25 cellular contexts compared by ENCODE assay signal in the genomic region with DNA sequence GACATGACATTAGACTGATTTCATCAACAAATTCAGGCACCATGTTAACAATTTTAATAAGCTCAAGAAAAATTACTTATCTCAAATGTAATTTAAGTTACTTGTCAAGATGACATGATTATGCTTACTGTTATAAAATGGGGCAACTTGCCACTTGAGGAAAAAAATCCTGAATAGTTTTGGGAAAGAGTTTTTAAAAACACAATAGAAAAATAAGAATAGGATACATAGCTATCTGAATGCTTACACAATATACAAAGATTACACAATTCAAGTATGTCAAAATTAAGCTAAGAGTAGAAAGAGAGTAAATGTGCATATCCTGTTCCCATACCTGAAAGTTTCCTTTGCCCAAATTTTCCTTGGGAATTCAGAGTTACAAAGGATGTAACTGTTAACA.
"Had no signal": no experiment of that assay in that cellular context is flagged by ENCODE, and none has a peak within 500 bp of the region (broad histone marks: within the 10 kb centered on the region; RNA-seq: fewer than 3 reads in every experiment).

No MANE protein-coding gene starts in this region.

- H3K36me3 Mint-ChIP-seq: natural killer cell treated with Interleukin-12 subunit alpha and Interleukin-12 subunit beta and Interleukin-15 and Interleukin-18, amount 100 ng/mL, for 72 hours; WTC11 had no signal

- H3K4me1 ChIP-seq: ascending aorta, left ventricle myocardium inferior, pancreas, tibial artery had no signal

- FAIRE-seq: colon, pancreas had no signal

- H3K4me3 ChIP-seq: ascending aorta, dorsolateral prefrontal cortex, esophagus squamous epithelium, hepatocyte, left ventricle myocardium inferior, pancreas, tibial artery had no signal

- ATAC-seq: natural killer cell treated with Interleukin-12 subunit alpha and Interleukin-12 subunit beta and Interleukin-15 and Interleukin-18, amount 100 ng/mL, for 72 hours; pancreas; right cardiac atrium; stimulated activated naive CD8-positive, alpha-beta T cell treated with anti-CD3 and anti-CD28 coated beads, Interleukin-15, amount 100 ng/mL, for 72 hours; WTC11 had no signal

- H3K27me3 ChIP-seq: ascending aorta, brain microvascular endothelial cell, dorsolateral prefrontal cortex, esophagus squamous epithelium, hepatocyte, neutrophil, pancreas, tibial artery had no signal

- H3K4me3 Mint-ChIP-seq: activated naive CD4-positive, alpha-beta T cell treated with anti-CD3 and anti-CD28 coated beads, Interleukin-2, amount 50 U/mL, for 24 hours; central memory CD8-positive, alpha-beta T cell; immature natural killer cell; natural killer cell treated with Interleukin-12 subunit alpha and Interleukin-12 subunit beta and Interleukin-15 and Interleukin-18, amount 100 ng/mL, for 72 hours; stimulated activated naive CD8-positive, alpha-beta T cell treated with anti-CD3 and anti-CD28 coated beads, Interleukin-15, amount 100 ng/mL, for 72 hours; WTC11 had no signal

- H3K9me3 Mint-ChIP-seq: activated naive CD4-positive, alpha-beta T cell treated with anti-CD3 and anti-CD28 coated beads, Interleukin-2, amount 50 U/mL, for 24 hours; central memory CD8-positive, alpha-beta T cell; immature natural killer cell; natural killer cell treated with Interleukin-12 subunit alpha and Interleukin-12 subunit beta and Interleukin-15 and Interleukin-18, amount 100 ng/mL, for 72 hours; stimulated activated naive CD8-positive, alpha-beta T cell treated with anti-CD3 and anti-CD28 coated beads, Interleukin-15, amount 100 ng/mL, for 72 hours; WTC11 had no signal

- H3K36me3 ChIP-seq: ascending aorta, brain microvascular endothelial cell had no signal

- H2AFZ ChIP-seq: hepatocyte had no signal

- H3K27ac Mint-ChIP-seq: activated naive CD4-positive, alpha-beta T cell treated with anti-CD3 and anti-CD28 coated beads, Interleukin-2, amount 50 U/mL, for 24 hours; immature natural killer cell; natural killer cell treated with Interleukin-12 subunit alpha and Interleukin-12 subunit beta and Interleukin-15 and Interleukin-18, amount 100 ng/mL, for 72 hours; stimulated activated naive CD8-positive, alpha-beta T cell treated with anti-CD3 and anti-CD28 coated beads, Interleukin-15, amount 100 ng/mL, for 72 hours had no signal

- DNase-seq: activated gamma-delta T cell treated with Interleukin-2 at 50 U/mL for 16 hours; activated T-cell treated with anti-CD3 and anti-CD28 coated beads, Interleukin-2, amount 50 U/mL, for 1 hour; brain microvascular endothelial cell; dorsolateral prefrontal cortex; esophagus squamous epithelium; glutamatergic neuron; immature natural killer cell; kidney glomerular epithelial cell; left ventricle myocardium inferior; midbrain; pancreas; right cardiac atrium; stimulated activated CD4-positive, alpha-beta T cell treated with anti-CD3 and anti-CD28 coated beads, Interleukin-12 subunit alpha, Interleukin-12 subunit beta, amount 100 ng/mL, for 4 hours; stimulated activated naive CD8-positive, alpha-beta T cell treated with anti-CD3 and anti-CD28 coated beads, Interleukin-15, amount 100 ng/mL, for 72 hours; T-helper 1 cell; T-helper 9 cell; tibial artery had no signal

- H3K27ac ChIP-seq: ascending aorta, brain microvascular endothelial cell, dorsolateral prefrontal cortex, hepatocyte, left ventricle myocardium inferior, neutrophil, pancreas, tibial artery had no signal

- H3K27me3 Mint-ChIP-seq: activated naive CD4-positive, alpha-beta T cell treated with anti-CD3 and anti-CD28 coated beads, Interleukin-2, amount 50 U/mL, for 24 hours; central memory CD8-positive, alpha-beta T cell; natural killer cell treated with Interleukin-12 subunit alpha and Interleukin-12 subunit beta and Interleukin-15 and Interleukin-18, amount 100 ng/mL, for 72 hours; stimulated activated naive CD8-positive, alpha-beta T cell treated with anti-CD3 and anti-CD28 coated beads, Interleukin-15, amount 100 ng/mL, for 72 hours had no signal

- H3K4me1 Mint-ChIP-seq: activated naive CD4-positive, alpha-beta T cell treated with anti-CD3 and anti-CD28 coated beads, Interleukin-2, amount 50 U/mL, for 24 hours; central memory CD8-positive, alpha-beta T cell; immature natural killer cell; stimulated activated naive CD8-positive, alpha-beta T cell treated with anti-CD3 and anti-CD28 coated beads, Interleukin-15, amount 100 ng/mL, for 72 hours had no signal

- H3K4me2 ChIP-seq: hepatocyte had no signal

- H3K9me3 ChIP-seq: ascending aorta, esophagus squamous epithelium, left ventricle myocardium inferior, neutrophil, pancreas, tibial artery had no signal
